16 cellular contexts compared by ENCODE assay signal in genomic region chr5:11504083-11504785, GRCh38.
"Had no signal": no experiment of that assay in that cellular context is flagged by ENCODE, and none has a peak within 500 bp of the region (broad histone marks: within the 10 kb centered on the region; RNA-seq: fewer than 3 reads in every experiment).

No MANE protein-coding gene starts in this region.

- H3K27ac ChIP-seq: brain microvascular endothelial cell had no signal

- DNase-seq: activated B cell treated with CpG ODN at 0.5 μM for 24 hours; activated CD4-positive, alpha-beta T cell treated with anti-CD3 and anti-CD28 coated beads for 48 hours; activated CD8-positive, alpha-beta memory T cell treated with anti-CD3 and anti-CD28 coated beads, Interleukin-2, amount 50 U/mL, for 4 hours; activated CD8-positive, alpha-beta T cell treated with anti-CD3 and anti-CD28 coated beads, Interleukin-2, amount 10 ng/mL, durations not matched to agents 7 days and 5 days; activated gamma-delta T cell treated with Interleukin-2 at 50 U/mL for 16 hours; activated T-cell treated with anti-CD3 and anti-CD28 coated beads, Interleukin-2, amount 50 U/mL, for 48 hours; amniotic stem cell; brain microvascular endothelial cell; effector memory CD4-positive, alpha-beta T cell; foreskin melanocyte; kidney glomerular epithelial cell; left ventricle myocardium superior; stimulated activated CD4-positive, alpha-beta T cell treated with anti-CD3 and anti-CD28 coated beads, Interleukin-12 subunit alpha, Interleukin-12 subunit beta, amount 100 ng/mL, for 4 hours; stimulated activated CD4-positive, alpha-beta T cell treated with anti-CD3 and anti-CD28 coated beads, Interleukin-2, amount 100 ng/mL, for 24 hours; T-helper 17 cell had no signal

- H3K27ac Mint-ChIP-seq: activated B cell treated with CpG ODN at 0.5 μM for 24 hours; activated CD8-positive, alpha-beta T cell treated with anti-CD3 and anti-CD28 coated beads, Interleukin-2, amount 10 ng/mL, durations not matched to agents 7 days and 5 days; activated naive CD8-positive, alpha-beta T cell; T-helper 17 cell had no signal

- H3K27me3 ChIP-seq: brain microvascular endothelial cell had no signal

- H3K36me3 Mint-ChIP-seq: activated naive CD8-positive, alpha-beta T cell had no signal

- H3K36me3 ChIP-seq: brain microvascular endothelial cell had no signal

- H3K27me3 Mint-ChIP-seq: activated B cell treated with CpG ODN at 0.5 μM for 24 hours; activated naive CD8-positive, alpha-beta T cell had no signal

- H3K4me1 Mint-ChIP-seq: activated B cell treated with CpG ODN at 0.5 μM for 24 hours, T-helper 17 cell had no signal

- H3K4me3 Mint-ChIP-seq: activated B cell treated with CpG ODN at 0.5 μM for 24 hours; activated CD8-positive, alpha-beta T cell treated with anti-CD3 and anti-CD28 coated beads, Interleukin-2, amount 10 ng/mL, durations not matched to agents 7 days and 5 days; activated naive CD8-positive, alpha-beta T cell; T-helper 17 cell had no signal

- ATAC-seq: activated CD8-positive, alpha-beta T cell treated with anti-CD3 and anti-CD28 coated beads, Interleukin-2, amount 10 ng/mL, durations not matched to agents 7 days and 5 days; left ventricle myocardium superior; T-helper 17 cell had no signal
